Comparison of ENCODE assay signal across 17 cellular contexts in genomic region chr12:8781326-8781725, GRCh38. TPM values are rescaled to one million over a fixed set of nuclear protein-coding genes. Genes with fewer than 3 reads are reported as not detected.
DNase-seq lines count a peak whose midpoint lies in the region; ATAC-seq and TF ChIP-seq lines count a peak whose summit lies in the region.
"Had no signal": no experiment of that assay in that cellular context is flagged by ENCODE, and none has a peak within 500 bp of the region (broad histone marks: within the 10 kb centered on the region; RNA-seq: fewer than 3 reads in every experiment).

No MANE protein-coding gene starts in this region.

- H2AFZ ChIP-seq in GM23338 (no peak overlapping the region), trophoblast cell (ENCODE audit: insufficient read depth, low read length, poor library complexity) (no peak overlapping the region)

- H3K4me2 ChIP-seq in GM23338 (no peak overlapping the region), trophoblast cell (ENCODE audit: low read length) (no peak overlapping the region)
- H3K4me2 ChIP-seq: KMS-11 had no signal

- H2AK5ac ChIP-seq in trophoblast cell (ENCODE audit: low read length) = no peak overlapping the region

- POLR2A ChIA-PET in GM10248 (lab: Yijun Ruan, JAX) = no interaction called here

- no peak for ATAC-seq in GM23338
- ATAC-seq: CD8-positive, alpha-beta T cell had no signal

- no peak overlapping the region for H2BK120ac ChIP-seq in trophoblast cell (ENCODE audit: insufficient read depth, low read length, poor library complexity)

- peaks cover 38% of the 10 kb centered on the region for H3K4me1 Mint-ChIP-seq in GM23338
- H3K4me1 Mint-ChIP-seq in brain = peaks cover 34% of the 10 kb centered on the region

- no peak for TF ChIP-seq CTCF in GM23338 (conservative IDR thresholded peaks at IDR 0.05; ENCODE audit: low read depth in 2 of 2)
- TF ChIP-seq CTCF in brain (conservative IDR thresholded peaks at IDR 0.05) = no peak
- TF ChIP-seq CTCF in GM10248 (IDR thresholded peaks at IDR 0.05; ENCODE audit: control extremely low read depth, extremely low read depth, low read depth, missing control alignments) = no peak

- H3K4me1 ChIP-seq in GM23338 (ENCODE audit: insufficient read depth) = peaks cover 35% of the 10 kb centered on the region
- no peaks in the 10 kb centered on the region for H3K4me1 ChIP-seq in trophoblast cell (ENCODE audit: control insufficient read depth in 1 of 2, insufficient read depth in 2 of 2, low read length in 2 of 2)
- no peaks in the 10 kb centered on the region for H3K4me1 ChIP-seq in SJCRH30

- H4K20me1 ChIP-seq in GM23338 (replicated peaks; ENCODE audit: insufficient read depth) = no peaks in the 10 kb centered on the region

- H3K9ac ChIP-seq in trophoblast cell (ENCODE audit: low read length) = no peak overlapping the region
- H3K9ac ChIP-seq: KMS-11 had no signal

- WGBS in trophoblast cell (ENCODE audit: extremely low coverage, insufficient coverage, insufficient read length) = no CpG with 5 or more reads among the region's 2 CpGs

- H4K12ac ChIP-seq in trophoblast cell (ENCODE audit: low read depth, low read length) = no peak overlapping the region

- H4K91ac ChIP-seq in trophoblast cell (ENCODE audit: low read depth, low read length) = no peak overlapping the region

- CTCF ChIA-PET in GM10248 (lab: Yijun Ruan, JAX) = interaction anchor here (0.9 to 1.8 kb wide), 3 partner anchors 25 to 268 kb away, joined by 3 to 8 read pairs (median 6); no protein-coding TSS in a partner anchor

- no peak overlapping the region for H3K14ac ChIP-seq in trophoblast cell (ENCODE audit: low read length)

- H3K79me1 ChIP-seq in trophoblast cell (ENCODE audit: low read length) = no peaks in the 10 kb centered on the region

- H3K27ac ChIP-seq in GM23338 (ENCODE audit: low read depth) = no peak overlapping the region
- no peak overlapping the region for H3K27ac ChIP-seq in trophoblast cell (ENCODE audit: low read depth, low read length)
- H3K27ac ChIP-seq in SJCRH30 = no peak overlapping the region
- H3K27ac ChIP-seq: KMS-11 had no signal

- H3K9me2 ChIP-seq in GM23338 (ENCODE audit: insufficient read depth) = no peaks in the 10 kb centered on the region

- no peak overlapping the region for H4K8ac ChIP-seq in trophoblast cell (ENCODE audit: low read depth, low read length)

- H3K4ac ChIP-seq in trophoblast cell (ENCODE audit: low read depth, low read length) = no peak overlapping the region

- H3K9me3 ChIP-seq in trophoblast cell (ENCODE audit: insufficient read depth, low read depth, low read length) = peaks cover 2% of the 10 kb centered on the region
- peaks cover 3% of the 10 kb centered on the region; the same call in 1 of the 2 replicates for H3K9me3 ChIP-seq in SJCRH30 (replicated peaks)

- peak overlapping the region; percentile 40 for H3K23ac ChIP-seq in trophoblast cell (ENCODE audit: low read length)

- no peak overlapping the region for H2BK12ac ChIP-seq in trophoblast cell (ENCODE audit: low read length)

- H2BK5ac ChIP-seq in trophoblast cell (ENCODE audit: low read depth, low read length, poor library complexity) = no peak overlapping the region

- H3K36me3 ChIP-seq in GM23338 (ENCODE audit: insufficient read depth) (0 out of 2 replicates have a peak, but pooled peaks cover 3% of the 10 kb centered on the region), trophoblast cell (ENCODE audit: control insufficient read depth in 1 of 2, insufficient read depth in 2 of 2, low read length in 2 of 2) (peaks cover 8 to 20% of the 10 kb centered on the region in 2 experiments), SJCRH30 (peaks cover 14% of the 10 kb centered on the region; the same call in 1 of the 2 replicates)

- H3K27ac Mint-ChIP-seq in GM23338 (peak overlapping the region; percentile 71; the same call in 1 of the 2 replicates), brain (peak overlapping the region; percentile 8 to 99 (median 85))
- H3K27ac Mint-ChIP-seq: CD8-positive, alpha-beta T cell had no signal

- H3K27me3 Mint-ChIP-seq in GM23338 (ENCODE audit: insufficient read depth, low read depth, poor library complexity) (peaks cover 3% of the 10 kb centered on the region), brain (no peaks in the 10 kb centered on the region)

- H3K4me3 ChIP-seq in GM23338 (no peak overlapping the region), trophoblast cell (ENCODE audit: low read depth, low read length) (no peak overlapping the region), SJCRH30 (no peak overlapping the region)

- H3K36me3 Mint-ChIP-seq in GM23338 (ENCODE audit: low read depth) (peaks cover 46% of the 10 kb centered on the region), brain (peaks cover 20% of the 10 kb centered on the region)

- H3F3A ChIP-seq in GM23338 (replicated peaks; ENCODE audit: low read depth) = peaks cover 6% of the 10 kb centered on the region; the same call in 1 of the 2 replicates

- no peak overlapping the region for H3K4me3 Mint-ChIP-seq in GM23338
- H3K4me3 Mint-ChIP-seq in brain = peak overlapping the region in 2 of 5 experiments; percentile 51 to 57
- H3K4me3 Mint-ChIP-seq: CD8-positive, alpha-beta T cell had no signal

- no peaks in the 10 kb centered on the region for H3K27me3 ChIP-seq in GM23338 (ENCODE audit: insufficient read depth)
- no peaks in the 10 kb centered on the region for H3K27me3 ChIP-seq in trophoblast cell (ENCODE audit: insufficient read depth, low read length)
- H3K27me3 ChIP-seq in SJCRH30 = no peaks in the 10 kb centered on the region

- H3K18ac ChIP-seq in trophoblast cell (ENCODE audit: low read length) = no peak overlapping the region

- H3K9me3 Mint-ChIP-seq in GM23338 = peaks cover 14% of the 10 kb centered on the region
- H3K9me3 Mint-ChIP-seq in brain = no peaks in the 10 kb centered on the region
- H3K9me3 Mint-ChIP-seq: CD8-positive, alpha-beta T cell had no signal

- DNase-seq in GM23338 (ENCODE audit: low spot score) (no peak), OCI-M1 (lab: John Stamatoyannopoulos, UW) (peak; percentile 24), trophoblast cell (no peak), SJCRH30 (no peak), GM10248 (ENCODE audit: extremely low spot score) (no peak)
- no peak for DNase-seq in activated CD4-positive, alpha-beta T cell treated with anti-CD3 and anti-CD28 coated beads, Interleukin-2, amount 50 U/mL, for 1 hour
- DNase-seq: CD8-positive, alpha-beta T cell; NCI-H1105; NCI-H1694 treated with DMSO at 0.1 percent for 48 hours; NCI-H446; NCI-H774 had no signal

- H3K79me2 ChIP-seq in GM23338 (replicated peaks; ENCODE audit: insufficient read depth) (no peaks in the 10 kb centered on the region), trophoblast cell (ENCODE audit: control insufficient read depth, insufficient read depth, low read length, poor library complexity) (no peaks in the 10 kb centered on the region)

TF ChIP-seq in GM23338, 12 proteins besides CTCF, POLR2A, EP300 and RAD21 (continues in another document):
- TF ChIP-seq NANOG (IDR thresholded peaks at IDR 0.05; ENCODE audit: borderline replicate concordance) = no peak
- no peak for TF ChIP-seq EZH2 (IDR thresholded peaks at IDR 0.05; ENCODE audit: low read depth, unreplicated experiment)
- TF ChIP-seq ZNF331 (CRISPR knock-in tag; IDR thresholded peaks at IDR 0.05; ENCODE audit: low read depth) = no peak
- TF ChIP-seq, protein P1, sequence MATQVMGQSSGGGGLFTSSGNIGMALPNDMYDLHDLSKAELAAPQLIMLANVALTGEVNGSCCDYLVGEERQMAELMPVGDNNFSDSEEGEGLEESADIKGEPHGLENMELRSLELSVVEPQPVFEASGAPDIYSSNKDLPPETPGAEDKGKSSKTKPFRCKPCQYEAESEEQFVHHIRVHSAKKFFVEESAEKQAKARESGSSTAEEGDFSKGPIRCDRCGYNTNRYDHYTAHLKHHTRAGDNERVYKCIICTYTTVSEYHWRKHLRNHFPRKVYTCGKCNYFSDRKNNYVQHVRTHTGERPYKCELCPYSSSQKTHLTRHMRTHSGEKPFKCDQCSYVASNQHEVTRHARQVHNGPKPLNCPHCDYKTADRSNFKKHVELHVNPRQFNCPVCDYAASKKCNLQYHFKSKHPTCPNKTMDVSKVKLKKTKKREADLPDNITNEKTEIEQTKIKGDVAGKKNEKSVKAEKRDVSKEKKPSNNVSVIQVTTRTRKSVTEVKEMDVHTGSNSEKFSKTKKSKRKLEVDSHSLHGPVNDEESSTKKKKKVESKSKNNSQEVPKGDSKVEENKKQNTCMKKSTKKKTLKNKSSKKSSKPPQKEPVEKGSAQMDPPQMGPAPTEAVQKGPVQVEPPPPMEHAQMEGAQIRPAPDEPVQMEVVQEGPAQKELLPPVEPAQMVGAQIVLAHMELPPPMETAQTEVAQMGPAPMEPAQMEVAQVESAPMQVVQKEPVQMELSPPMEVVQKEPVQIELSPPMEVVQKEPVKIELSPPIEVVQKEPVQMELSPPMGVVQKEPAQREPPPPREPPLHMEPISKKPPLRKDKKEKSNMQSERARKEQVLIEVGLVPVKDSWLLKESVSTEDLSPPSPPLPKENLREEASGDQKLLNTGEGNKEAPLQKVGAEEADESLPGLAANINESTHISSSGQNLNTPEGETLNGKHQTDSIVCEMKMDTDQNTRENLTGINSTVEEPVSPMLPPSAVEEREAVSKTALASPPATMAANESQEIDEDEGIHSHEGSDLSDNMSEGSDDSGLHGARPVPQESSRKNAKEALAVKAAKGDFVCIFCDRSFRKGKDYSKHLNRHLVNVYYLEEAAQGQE (IDR thresholded peaks at IDR 0.05; ENCODE audit: unreplicated experiment) = no peak
- no peak for TF ChIP-seq POLR2AphosphoS5 (IDR thresholded peaks at IDR 0.05; ENCODE audit: low read depth)
- TF ChIP-seq JUNB (IDR thresholded peaks at IDR 0.05; ENCODE audit: unreplicated experiment) = no peak
- TF ChIP-seq ETS1 (IDR thresholded peaks at IDR 0.05) = no peak
- no peak for TF ChIP-seq EZH2phosphoT487 (IDR thresholded peaks at IDR 0.05; ENCODE audit: unreplicated experiment)
- no peak for TF ChIP-seq STAT1 (IDR thresholded peaks at IDR 0.05; ENCODE audit: unreplicated experiment)

RNA-seq across cellular contexts. Expression of gene A2ML1, which starts 41.1 kb away (rescaled TPM):
- 6.0 and 7.5 TPM in 2 replicates for total RNA-seq in GM23338 (2014; rRNA removed; shearing (Covaris generic))
- polyA plus RNA-seq in GM23338 (2016; fragmentation: Nextera tagmentation; extraction: Ambion mirVana) (3.8 and 4.2 TPM in 2 replicates), brain (ENCODE audit: insufficient read depth, low read depth, low replicate concordance) (1.3 TPM)
- polyA plus RNA-seq in trophoblast cell (2013) = 2.9 and 3.1 TPM in 2 replicates
- total RNA-seq in SJCRH30 (2014; rRNA removed; shearing (Covaris generic)) = not detected in 2 replicates
- total RNA-seq: CD8-positive, alpha-beta T cell; H4; MCF 10A had no signal
- polyA plus RNA-seq: AG04450, BJ had no signal
